ENCODE assay signal across 14 cellular contexts in genomic region chr5:160802567-160802966, GRCh38. TPM values are rescaled to one million over a fixed set of nuclear protein-coding genes. Genes with fewer than 3 reads are reported as not detected.
DNase-seq lines count a peak whose midpoint lies in the region; ATAC-seq, FAIRE-seq and TF ChIP-seq lines count a peak whose summit lies in the region.
"Had no signal": no experiment of that assay in that cellular context is flagged by ENCODE, and none has a peak within 500 bp of the region (broad histone marks: within the 10 kb centered on the region; RNA-seq: fewer than 3 reads in every experiment).

No MANE protein-coding gene starts in this region.

- H3K4me1 ChIP-seq in DND-41 (ENCODE audit: insufficient read depth, low read length): no peaks in the 10 kb centered on the region
- peaks cover 9% of the 10 kb centered on the region for H3K4me1 ChIP-seq in body of pancreas

- H2AFZ ChIP-seq in DND-41 (ENCODE audit: low read depth, low read length): no peak overlapping the region

- H3K9me3 Mint-ChIP-seq in activated naive CD4-positive, alpha-beta T cell treated with anti-CD3 and anti-CD28 coated beads, Interleukin-2, amount 50 U/mL, for 72 hours: peaks cover 0 to 5% of the 10 kb centered on the region in 2 donors
- H3K9me3 Mint-ChIP-seq: activated naive CD8-positive, alpha-beta T cell treated with anti-CD3 and anti-CD28 coated beads, Interleukin-2, amount 10 ng/mL, durations not matched to agents 7 days and 5 days had no signal

- H3K36me3 ChIP-seq in DND-41 (ENCODE audit: insufficient read depth, low read length): no peaks in the 10 kb centered on the region
- H3K36me3 ChIP-seq in body of pancreas (replicated peaks in 1 of 2; ENCODE audit: insufficient read depth in 1 of 2, low read depth in 2 of 2): no peaks in the 10 kb centered on the region
- H3K36me3 ChIP-seq: neutrophil, thyroid gland had no signal

- DNase-seq in DND-41 (no peak), body of pancreas (peak in 3 of 4 donors; percentile 12 to 16 (median 16)), myocyte (ENCODE audit: low read depth) (peak; percentile 41), GM12891 (ENCODE audit: insufficient read length, low spot score) (no peak)
- DNase-seq in activated naive CD4-positive, alpha-beta T cell treated with anti-CD3 and anti-CD28 coated beads, Interleukin-2, amount 50 U/mL, for 72 hours (ENCODE audit: low spot score in 2 of 2): no peak
- DNase-seq: activated CD8-positive, alpha-beta T cell treated with anti-CD3 and anti-CD28 coated beads, Interleukin-2, amount 10 ng/mL, durations not matched to agents 7 days and 5 days; activated naive CD8-positive, alpha-beta T cell treated with anti-CD3 and anti-CD28 coated beads, Interleukin-2, amount 10 ng/mL, durations not matched to agents 7 days and 5 days; HFFc6; NCI-H187 treated with DMSO at 0.1 percent for 48 hours; thyroid gland had no signal

- H3K27me3 ChIP-seq in DND-41 (ENCODE audit: insufficient read depth, low read length, poor library complexity) (no peaks in the 10 kb centered on the region), body of pancreas (no peaks in the 10 kb centered on the region)
- H3K27me3 ChIP-seq: neutrophil, thyroid gland had no signal

- H3K79me2 ChIP-seq in DND-41 (ENCODE audit: insufficient read depth, low read length): no peaks in the 10 kb centered on the region

- H3K9ac ChIP-seq in DND-41 (ENCODE audit: low read depth, low read length): no peak overlapping the region

- WGBS in body of pancreas, 2 donors: 41 to 46% methylated on average over 2 of the region's 2 CpGs

- intact Hi-C loops in body of pancreas (cut with DNase I): no loop called here

- no peak overlapping the region for H3K4me2 ChIP-seq in DND-41 (ENCODE audit: insufficient read depth, low read length)

- H3K9me3 ChIP-seq in DND-41 (ENCODE audit: insufficient read depth, low read length, severe bottlenecking): no peaks in the 10 kb centered on the region
- no peaks in the 10 kb centered on the region for H3K9me3 ChIP-seq in body of pancreas
- H3K9me3 ChIP-seq: neutrophil, thyroid gland had no signal

- H3K36me3 Mint-ChIP-seq in activated naive CD4-positive, alpha-beta T cell treated with anti-CD3 and anti-CD28 coated beads, Interleukin-2, amount 50 U/mL, for 72 hours: no peaks in the 10 kb centered on the region
- H3K36me3 Mint-ChIP-seq: activated naive CD8-positive, alpha-beta T cell treated with anti-CD3 and anti-CD28 coated beads, Interleukin-2, amount 10 ng/mL, durations not matched to agents 7 days and 5 days had no signal

- peak; percentile 29 for TF ChIP-seq CTCF in DND-41 (IDR thresholded peaks at IDR 0.05; ENCODE audit: borderline replicate concordance, extremely low read depth, low read length, poor library complexity, severe bottlenecking)
- peak in 5 of 7 experiments; percentile 11 to 52 (median 43) for TF ChIP-seq CTCF in body of pancreas (IDR thresholded peaks at IDR 0.05)

- H3K4me3 ChIP-seq in DND-41 (ENCODE audit: low read depth in 1 of 2, low read length in 2 of 2) (no peak overlapping the region), body of pancreas (no peak overlapping the region)
- H3K4me3 ChIP-seq: thyroid gland had no signal

- H3K27ac ChIP-seq in DND-41 (ENCODE audit: low read length): no peak overlapping the region
- H3K27ac ChIP-seq in body of pancreas: no peak overlapping the region
- H3K27ac ChIP-seq: neutrophil, thyroid gland had no signal

- no peak for TF ChIP-seq POLR2A in body of pancreas (IDR thresholded peaks at IDR 0.05)
- no peak for TF ChIP-seq POLR2A in GM12891 (IDR thresholded peaks at IDR 0.05; ENCODE audit: low read depth, low read length)

- no peaks in the 10 kb centered on the region for H4K20me1 ChIP-seq in DND-41 (ENCODE audit: insufficient read depth, low read length)

- H3K27ac Mint-ChIP-seq in activated naive CD4-positive, alpha-beta T cell treated with anti-CD3 and anti-CD28 coated beads, Interleukin-2, amount 50 U/mL, for 72 hours: no peak overlapping the region
- H3K27ac Mint-ChIP-seq: activated CD8-positive, alpha-beta T cell treated with anti-CD3 and anti-CD28 coated beads, Interleukin-2, amount 10 ng/mL, durations not matched to agents 7 days and 5 days; activated naive CD8-positive, alpha-beta T cell treated with anti-CD3 and anti-CD28 coated beads, Interleukin-2, amount 10 ng/mL, durations not matched to agents 7 days and 5 days; HFFc6 had no signal

- FAIRE-seq in GM12891 (lab: Jason Lieb, UNC): no peak

- ATAC-seq in DND-41 (ENCODE audit: insufficient read depth, low read depth) (peak; percentile 24; the same call in 1 of the 3 replicates), GM21786 (IDR thresholded peaks at IDR 0.05; ENCODE audit: unreplicated experiment) (peak; percentile 30), body of pancreas (peak; percentile 48), HG03097 (IDR thresholded peaks at IDR 0.05; ENCODE audit: low FRiP score, unreplicated experiment) (no peak), HG03565 (IDR thresholded peaks at IDR 0.05; ENCODE audit: unreplicated experiment) (no peak)
- ATAC-seq in activated naive CD4-positive, alpha-beta T cell treated with anti-CD3 and anti-CD28 coated beads, Interleukin-2, amount 50 U/mL, for 72 hours: no peak
- ATAC-seq: activated CD8-positive, alpha-beta T cell treated with anti-CD3 and anti-CD28 coated beads, Interleukin-2, amount 10 ng/mL, durations not matched to agents 7 days and 5 days had no signal

TF ChIP-seq in GM12891, 5 proteins besides CTCF, POLR2A, EP300 and RAD21:
- TF ChIP-seq TAF1 (IDR thresholded peaks at IDR 0.05; ENCODE audit: low read depth, low read length) (no peak), PAX5 (IDR thresholded peaks at IDR 0.05; ENCODE audit: insufficient read depth, low read length, severe bottlenecking) (no peak), POLR2AphosphoS5 (IDR thresholded peaks at IDR 0.05; ENCODE audit: low read depth, low read length) (no peak), SPI1 (IDR thresholded peaks at IDR 0.05; ENCODE audit: low read depth, low read length) (no peak), POU2F2 (IDR thresholded peaks at IDR 0.05; ENCODE audit: low read depth, low read length) (no peak)

RNA-seq across cellular contexts. Expression of gene ATP10B, which starts 49.4 kb away (rescaled TPM):
- total RNA-seq in body of pancreas (1 to 10 TPM; 1.3 to 2.1 TPM), myocyte (not detected in 2 replicates)
- not detected for polyA plus RNA-seq in myocyte (2012)
- polyA plus RNA-seq in GM12891 (2012; ENCODE audit: low read depth, missing spikeins): 0.54 TPM
- not detected for total RNA-seq in activated naive CD4-positive, alpha-beta T cell treated with anti-CD3 and anti-CD28 coated beads, Interleukin-2, amount 50 U/mL, for 72 hours
- total RNA-seq: activated CD8-positive, alpha-beta T cell treated with anti-CD3 and anti-CD28 coated beads, Interleukin-2, amount 10 ng/mL, durations not matched to agents 7 days and 5 days; activated naive CD8-positive, alpha-beta T cell treated with anti-CD3 and anti-CD28 coated beads, Interleukin-2, amount 10 ng/mL, durations not matched to agents 7 days and 5 days; HFFc6 had no signal

Comparison
In these comparisons a context has a peak if more than half of its experiments do, and no peak if none do; other contexts are left out.
1. ATAC-seq: peak in DND-41 (single experiment), GM21786 (single experiment) and body of pancreas (single experiment); none in HG03097 (single experiment), HG03565 (single experiment) and activated naive CD4-positive, alpha-beta T cell treated with anti-CD3 and anti-CD28 coated beads, Interleukin-2, amount 50 U/mL, for 72 hours (0 of 2).
2. DNase-seq: peak in body of pancreas (3 of 4) and myocyte (single experiment); none in DND-41 (single experiment), GM12891 (single experiment) and activated naive CD4-positive, alpha-beta T cell treated with anti-CD3 and anti-CD28 coated beads, Interleukin-2, amount 50 U/mL, for 72 hours (0 of 2).